In genomic region chr3:11661827-11662226, GRCh38 we compare ENCODE assay signal across 15 cellular contexts. TPM values are rescaled to one million over a fixed set of nuclear protein-coding genes. Genes with fewer than 3 reads are reported as not detected.
A peak's percentile ranks its signal among the peaks of the same experiment; 100 is the strongest.
DNase-seq lines count a peak whose midpoint lies in the region; ATAC-seq, FAIRE-seq and TF ChIP-seq lines count a peak whose summit lies in the region.
"Had no signal": no experiment of that assay in that cellular context is flagged by ENCODE, and none has a peak within 500 bp of the region (broad histone marks: within the 10 kb centered on the region; RNA-seq: fewer than 3 reads in every experiment).

No MANE protein-coding gene starts in this region.

- FAIRE-seq in D721Med (lab: Jason Lieb, UNC) = no peak
- FAIRE-seq: GM19239 had no signal

- TF ChIP-seq CTCF in ascending aorta (IDR thresholded peaks at IDR 0.05) = no peak
- TF ChIP-seq CTCF in psoas muscle (IDR thresholded peaks at IDR 0.05) = no peak
- no peak for TF ChIP-seq CTCF in D721Med (IDR thresholded peaks at IDR 0.05; ENCODE audit: insufficient read depth, missing control alignments)
- no peak for TF ChIP-seq CTCF in mesothelial cell of epicardium (IDR thresholded peaks at IDR 0.05; ENCODE audit: unreplicated experiment)

- intact Hi-C loops in ascending aorta (cut with DNase I) (loop anchor here (1.0 kb wide), 1 partner anchor 57 kb away; no protein-coding TSS in a partner anchor), right cardiac atrium (cut with DNase I) (no loop called here), psoas muscle (cut with DNase I) (no loop called here)

- ATAC-seq in right cardiac atrium (peak; percentile 48 to 63), psoas muscle (no peak)
- ATAC-seq: activated CD8-positive, alpha-beta T cell treated with anti-CD3 and anti-CD28 coated beads for 36 hours; activated naive CD4-positive, alpha-beta T cell treated with anti-CD3 and anti-CD28 coated beads, Interleukin-2, amount 50 U/mL, for 72 hours; T-cell had no signal

- no peaks in the 10 kb centered on the region for H3K27me3 Mint-ChIP-seq in mesothelial cell of epicardium (ENCODE audit: low read depth)
- H3K27me3 Mint-ChIP-seq: activated CD8-positive, alpha-beta T cell treated with anti-CD3 and anti-CD28 coated beads for 36 hours; CD4-positive, alpha-beta memory T cell; T-cell had no signal

- H3K9me3 ChIP-seq in ascending aorta = no peaks in the 10 kb centered on the region
- no peaks in the 10 kb centered on the region for H3K9me3 ChIP-seq in right cardiac atrium (ENCODE audit: control insufficient read depth, low read length)
- H3K9me3 ChIP-seq in psoas muscle = no peaks in the 10 kb centered on the region

- peaks cover 10% of the 10 kb centered on the region for H3K4me1 Mint-ChIP-seq in mesothelial cell of epicardium

- no peak overlapping the region for H3K4me3 Mint-ChIP-seq in mesothelial cell of epicardium
- H3K4me3 Mint-ChIP-seq: activated CD8-positive, alpha-beta T cell treated with anti-CD3 and anti-CD28 coated beads for 36 hours; CD4-positive, alpha-beta memory T cell; T-cell had no signal

- peaks cover 7% of the 10 kb centered on the region for H3K36me3 Mint-ChIP-seq in mesothelial cell of epicardium
- H3K36me3 Mint-ChIP-seq: activated naive CD4-positive, alpha-beta T cell treated with anti-CD3 and anti-CD28 coated beads, Interleukin-2, amount 50 U/mL, for 72 hours had no signal

- H3K27me3 ChIP-seq in ascending aorta (no peaks in the 10 kb centered on the region), right cardiac atrium (ENCODE audit: control insufficient read depth, insufficient read depth) (no peaks in the 10 kb centered on the region), psoas muscle (ENCODE audit: insufficient read depth in 3 of 3, low read length in 2 of 3) (no peaks in the 10 kb centered on the region)

- 44% methylated on average over 5 of the region's 5 CpGs for WGBS in right cardiac atrium
- WGBS in psoas muscle, 3 donors = 65 to 79% (median 67%) methylated on average over 5 of the region's 5 CpGs

- H3K27ac Mint-ChIP-seq in mesothelial cell of epicardium = no peak overlapping the region
- H3K27ac Mint-ChIP-seq: activated CD8-positive, alpha-beta T cell treated with anti-CD3 and anti-CD28 coated beads for 36 hours; activated naive CD4-positive, alpha-beta T cell treated with anti-CD3 and anti-CD28 coated beads, Interleukin-2, amount 50 U/mL, for 72 hours; T-cell had no signal

- H3K9me3 Mint-ChIP-seq in mesothelial cell of epicardium = no peaks in the 10 kb centered on the region
- H3K9me3 Mint-ChIP-seq: activated naive CD4-positive, alpha-beta T cell treated with anti-CD3 and anti-CD28 coated beads, Interleukin-2, amount 50 U/mL, for 72 hours had no signal

- H3K27ac ChIP-seq in ascending aorta (peak overlapping the region; percentile 66 to 70), right cardiac atrium (ENCODE audit: low read length) (no peak overlapping the region), psoas muscle (no peak overlapping the region)

- peaks cover 6 to 28% of the 10 kb centered on the region in 2 donors for H3K4me1 ChIP-seq in ascending aorta
- peaks cover 2% of the 10 kb centered on the region for H3K4me1 ChIP-seq in right cardiac atrium (ENCODE audit: control insufficient read depth, insufficient read depth, low read length)
- H3K4me1 ChIP-seq in psoas muscle = peaks cover 3% of the 10 kb centered on the region

- no peak overlapping the region for H3K4me3 ChIP-seq in ascending aorta
- H3K4me3 ChIP-seq in right cardiac atrium (ENCODE audit: low read length) = no peak overlapping the region
- no peak overlapping the region for H3K4me3 ChIP-seq in psoas muscle

- H3K36me3 ChIP-seq in ascending aorta (no peaks in the 10 kb centered on the region), psoas muscle (ENCODE audit: insufficient read depth in 1 of 2, low read depth in 1 of 2) (no peaks in the 10 kb centered on the region)

- peak; percentile 52 for DNase-seq in DMS 273 treated with DMSO at 0.1 percent for 48 hours (lab: John Stamatoyannopoulos, UW)
- peak; percentile 78 for DNase-seq in MV-4-11 (lab: John Stamatoyannopoulos, UW)
- peak in 1 of 2 donors; percentile 69 for DNase-seq in ascending aorta (ENCODE audit: low spot score in 2 of 2)
- peak in 2 of 3 donors; percentile 41 to 74 for DNase-seq in right cardiac atrium
- no peak for DNase-seq in psoas muscle
- no peak for DNase-seq in D721Med (ENCODE audit: insufficient read length, low spot score)
- DNase-seq in NCI-H774 (lab: John Stamatoyannopoulos, UW) = no peak
- DNase-seq in mesothelial cell of epicardium (ENCODE audit: low spot score in 2 of 2, unreplicated experiment in 2 of 2) = no peak
- DNase-seq: activated CD8-positive, alpha-beta T cell treated with anti-CD3 and anti-CD28 coated beads for 36 hours; CD4-positive, alpha-beta memory T cell; MM.1S; NCI-H526; T-cell had no signal

RNA-seq across cellular contexts. Expression of gene VGLL4, which starts 18.1 kb away (rescaled TPM):
- total RNA-seq in ascending aorta = 146 TPM
- 10 to 100 TPM; 51.8 to 66.9 (median 59.1) TPM for total RNA-seq in right cardiac atrium
- 40.9 TPM for polyA plus RNA-seq in right cardiac atrium
- 10 to 100 TPM; 11.2 to 14.8 (median 12.7) TPM for total RNA-seq in psoas muscle
- polyA plus RNA-seq in psoas muscle = 10 to 100 TPM in 1 of 3 donors, 1 to 10 TPM in 2; 8.0 to 14.5 (median 8.3) TPM
- total RNA-seq in mesothelial cell of epicardium = 137 to 140 TPM (median 138 TPM) in 3 replicates

Comparison
In these comparisons a context has a peak if more than half of its experiments do, and no peak if none do; other contexts are left out.
1. DNase-seq: peak in DMS 273 treated with DMSO at 0.1 percent for 48 hours (single experiment), MV-4-11 (single experiment) and right cardiac atrium (2 of 3); none in psoas muscle (0 of 2), D721Med (single experiment), NCI-H774 (single experiment) and mesothelial cell of epicardium (0 of 2).
2. H3K27ac ChIP-seq: peak in ascending aorta (2 of 2); none in right cardiac atrium (single experiment) and psoas muscle (single experiment).
3. ATAC-seq: peak in right cardiac atrium (2 of 2); none in psoas muscle (0 of 4).